Comparison of ENCODE assay signal across 35 cellular contexts in genomic region chr19:17888260-17888659, GRCh38. TPM values are rescaled to one million over a fixed set of nuclear protein-coding genes. Genes with fewer than 3 reads are reported as not detected.
"Had no signal": no experiment of that assay in that cellular context is flagged by ENCODE, and none has a peak within 500 bp of the region (broad histone marks: within the 10 kb centered on the region; RNA-seq: fewer than 3 reads in every experiment).

No MANE protein-coding gene starts in this region.

- H3K27ac Mint-ChIP-seq: activated B cell treated with CpG ODN at 0.5 μM for 24 hours; activated CD4-positive, alpha-beta memory T cell treated with anti-CD3 and anti-CD28 coated beads for 36 hours; activated naive CD4-positive, alpha-beta T cell treated with anti-CD3 and anti-CD28 coated beads, Interleukin-2, amount 10 ng/mL, durations not matched to agents 7 days and 5 days; activated naive CD4-positive, alpha-beta T cell treated with anti-CD3 and anti-CD28 coated beads, Interleukin-2, amount 50 U/mL, for 72 hours; activated naive CD8-positive, alpha-beta T cell treated with anti-CD3 and anti-CD28 coated beads, Interleukin-2, amount 10 ng/mL, durations not matched to agents 7 days and 5 days; activated T-cell treated with anti-CD3 and anti-CD28 coated beads, Interleukin-2, amount 50 U/mL, for 24 hours; activated T-cell treated with anti-CD3 and anti-CD28 coated beads, Interleukin-2, amount 50 U/mL, for 72 hours; brain; T-helper 17 cell; T-helper 2 cell treated with Interferon-gamma antibody and Interleukin-4, amounts not matched to agents 5 μg/mL and 100 μg/mL, for 36 hours had no signal

- DNase-seq: activated B cell treated with CpG ODN at 0.5 μM for 24 hours; activated CD4-positive, alpha-beta memory T cell treated with anti-CD3 and anti-CD28 coated beads for 36 hours; activated CD4-positive, alpha-beta T cell treated with anti-CD3 and anti-CD28 coated beads for 48 hours; activated CD4-positive, alpha-beta T cell treated with anti-CD3 and anti-CD28 coated beads, Interleukin-2, amount 50 U/mL, for 1 hour; activated CD8-positive, alpha-beta memory T cell treated with anti-CD3 and anti-CD28 coated beads, Interleukin-2, amount 50 U/mL, for 48 hours; activated gamma-delta T cell; activated naive CD4-positive, alpha-beta T cell; activated naive CD4-positive, alpha-beta T cell treated with anti-CD3 and anti-CD28 coated beads, Interleukin-2, amount 10 ng/mL, durations not matched to agents 7 days and 5 days; activated naive CD8-positive, alpha-beta T cell treated with anti-CD3 and anti-CD28 coated beads, Interleukin-2, amount 10 ng/mL, durations not matched to agents 7 days and 5 days; activated T-cell treated with anti-CD3 and anti-CD28 coated beads for 4 hours; activated T-cell treated with anti-CD3 and anti-CD28 coated beads, Interleukin-2, amount 50 U/mL, for 24 hours; activated T-cell treated with anti-CD3 and anti-CD28 coated beads, Interleukin-2, amount 50 U/mL, for 72 hours; central memory CD4-positive, alpha-beta T cell; cerebellar nuclear complex; colonic mucosa; effector CD8-positive, alpha-beta T cell; esophagus squamous epithelium; foreskin melanocyte; heart right ventricle; T-helper 17 cell; T1000; WERI-Rb-1 had no signal

- H3K4me3 ChIP-seq: ascending aorta, breast epithelium, cardiac muscle cell, colonic mucosa, esophagus squamous epithelium, gastroesophageal sphincter, heart right ventricle had no signal

- ATAC-seq: activated CD4-positive, CD25-positive, alpha-beta regulatory T cell treated with anti-CD3 and anti-CD28 coated beads, Interleukin-2, amount 50 U/mL, for 24 hours; activated naive CD4-positive, alpha-beta T cell treated with anti-CD3 and anti-CD28 coated beads, Interleukin-2, amount 50 U/mL, for 72 hours; activated T-cell treated with anti-CD3 and anti-CD28 coated beads, Interleukin-2, amount 50 U/mL, for 72 hours; gastroesophageal sphincter; heart right ventricle; T-helper 17 cell had no signal

- H3K36me3 ChIP-seq: ascending aorta, breast epithelium, cardiac muscle cell, colonic mucosa, esophagus squamous epithelium, gastroesophageal sphincter, heart right ventricle, WERI-Rb-1 had no signal

- H3K36me3 Mint-ChIP-seq: activated CD4-positive, alpha-beta memory T cell treated with anti-CD3 and anti-CD28 coated beads for 36 hours; activated naive CD4-positive, alpha-beta T cell treated with anti-CD3 and anti-CD28 coated beads, Interleukin-2, amount 10 ng/mL, durations not matched to agents 7 days and 5 days; activated naive CD4-positive, alpha-beta T cell treated with anti-CD3 and anti-CD28 coated beads, Interleukin-2, amount 50 U/mL, for 72 hours; activated naive CD8-positive, alpha-beta T cell treated with anti-CD3 and anti-CD28 coated beads, Interleukin-2, amount 10 ng/mL, durations not matched to agents 7 days and 5 days; brain had no signal

- H3K4me1 Mint-ChIP-seq: activated naive CD4-positive, alpha-beta T cell treated with anti-CD3 and anti-CD28 coated beads, Interleukin-2, amount 10 ng/mL, durations not matched to agents 7 days and 5 days; brain; T-helper 17 cell had no signal

- H3K9me3 Mint-ChIP-seq: activated B cell treated with CpG ODN at 0.5 μM for 24 hours; activated CD4-positive, alpha-beta memory T cell treated with anti-CD3 and anti-CD28 coated beads for 36 hours; activated naive CD4-positive, alpha-beta T cell treated with anti-CD3 and anti-CD28 coated beads, Interleukin-2, amount 10 ng/mL, durations not matched to agents 7 days and 5 days; activated naive CD4-positive, alpha-beta T cell treated with anti-CD3 and anti-CD28 coated beads, Interleukin-2, amount 50 U/mL, for 72 hours; activated naive CD8-positive, alpha-beta T cell treated with anti-CD3 and anti-CD28 coated beads, Interleukin-2, amount 10 ng/mL, durations not matched to agents 7 days and 5 days; activated T-cell treated with anti-CD3 and anti-CD28 coated beads, Interleukin-2, amount 50 U/mL, for 24 hours; activated T-cell treated with anti-CD3 and anti-CD28 coated beads, Interleukin-2, amount 50 U/mL, for 72 hours; brain; T-helper 2 cell treated with Interferon-gamma antibody and Interleukin-4, amounts not matched to agents 5 μg/mL and 100 μg/mL, for 36 hours had no signal

- H3K27me3 Mint-ChIP-seq: activated CD4-positive, alpha-beta memory T cell treated with anti-CD3 and anti-CD28 coated beads for 36 hours; activated naive CD4-positive, alpha-beta T cell treated with anti-CD3 and anti-CD28 coated beads, Interleukin-2, amount 10 ng/mL, durations not matched to agents 7 days and 5 days; activated naive CD8-positive, alpha-beta T cell treated with anti-CD3 and anti-CD28 coated beads, Interleukin-2, amount 10 ng/mL, durations not matched to agents 7 days and 5 days; activated T-cell treated with anti-CD3 and anti-CD28 coated beads, Interleukin-2, amount 50 U/mL, for 24 hours; T-helper 17 cell had no signal

- H3K27me3 ChIP-seq: ascending aorta, cardiac muscle cell, colonic mucosa had no signal

- H3K4me3 Mint-ChIP-seq: activated B cell treated with CpG ODN at 0.5 μM for 24 hours; activated CD4-positive, alpha-beta memory T cell treated with anti-CD3 and anti-CD28 coated beads for 36 hours; activated naive CD4-positive, alpha-beta T cell treated with anti-CD3 and anti-CD28 coated beads, Interleukin-2, amount 10 ng/mL, durations not matched to agents 7 days and 5 days; activated naive CD8-positive, alpha-beta T cell treated with anti-CD3 and anti-CD28 coated beads, Interleukin-2, amount 10 ng/mL, durations not matched to agents 7 days and 5 days; activated T-cell treated with anti-CD3 and anti-CD28 coated beads, Interleukin-2, amount 50 U/mL, for 24 hours; activated T-cell treated with anti-CD3 and anti-CD28 coated beads, Interleukin-2, amount 50 U/mL, for 72 hours; brain; T-helper 17 cell; T-helper 2 cell treated with Interferon-gamma antibody and Interleukin-4, amounts not matched to agents 5 μg/mL and 100 μg/mL, for 36 hours had no signal

RNA-seq across cellular contexts. Expression of gene SLC5A5, which starts 16.5 kb away (rescaled TPM):
- total RNA-seq: ascending aorta, breast epithelium, colonic mucosa, dermis microvascular lymphatic vessel endothelial cell, endothelial cell of umbilical vein, fibroblast of lung, fibroblast of villous mesenchyme, glomerular endothelial cell had no signal
